Comparison of ENCODE assay signal across 8 cellular contexts in genomic region chr6:36886948-36887347, GRCh38. TPM values are rescaled to one million over a fixed set of nuclear protein-coding genes. Genes with fewer than 3 reads are reported as not detected.
DNase-seq lines count a peak whose midpoint lies in the region; ATAC-seq and TF ChIP-seq lines count a peak whose summit lies in the region.

No MANE protein-coding gene starts in this region.

- H3K36me3 ChIP-seq in DOHH2 (ENCODE audit: control insufficient read depth, low read length) (peaks cover 3% of the 10 kb centered on the region; the same call in 1 of the 2 replicates), OCI-LY3 (replicated peaks; ENCODE audit: low read depth, low read length) (peaks cover under 1% of the 10 kb centered on the region), endodermal cell (ENCODE audit: control insufficient read depth, insufficient read depth, low read length) (no peaks in the 10 kb centered on the region)

- H3K79me2 ChIP-seq in DOHH2 (ENCODE audit: control insufficient read depth, low read length) (peaks cover 49% of the 10 kb centered on the region), OCI-LY3 (ENCODE audit: low read length) (peaks cover 19% of the 10 kb centered on the region)

- H3K4me2 ChIP-seq in DOHH2 (ENCODE audit: low read length) (peak overlapping the region; percentile 83), OCI-LY3 (ENCODE audit: low read length) (peak overlapping the region; percentile 84)

- H3K9me2 ChIP-seq in DOHH2 (replicated peaks; ENCODE audit: control insufficient read depth, low read length): no peaks in the 10 kb centered on the region

- WGBS in endodermal cell (ENCODE audit: insufficient coverage in 1 of 2, insufficient read length in 1 of 2), 2 experiments: 90 to 91% methylated on average over 3 to 8 of the region's 9 CpGs

- TF ChIP-seq CTCF in DOHH2 (IDR thresholded peaks at IDR 0.05; ENCODE audit: low read depth, low read length, poor library complexity, severe bottlenecking) (no peak), OCI-LY3 (IDR thresholded peaks at IDR 0.05; ENCODE audit: low read depth, low read length) (no peak), endodermal cell (conservative IDR thresholded peaks at IDR 0.05) (no peak), progenitor cell of endocrine pancreas (IDR thresholded peaks at IDR 0.05; ENCODE audit: unreplicated experiment) (no peak)

- H3K4me3 ChIP-seq in DOHH2 (ENCODE audit: low read length) (peak overlapping the region; percentile 84), OCI-LY3 (ENCODE audit: low read length) (peak overlapping the region; percentile 88), endodermal cell (ENCODE audit: low read length) (peak overlapping the region; percentile 96)

- H3K4me1 Mint-ChIP-seq in endodermal cell (peaks cover 9% of the 10 kb centered on the region), progenitor cell of endocrine pancreas (ENCODE audit: low read depth) (peaks cover 12% of the 10 kb centered on the region)

- H3K27ac ChIP-seq in DOHH2 (ENCODE audit: low read depth, low read length): no peak overlapping the region
- no peak overlapping the region for H3K27ac ChIP-seq in OCI-LY3 (ENCODE audit: low read length)
- H3K27ac ChIP-seq in endodermal cell (ENCODE audit: low read depth, low read length): no peak overlapping the region

- H4K20me1 ChIP-seq in DOHH2 (ENCODE audit: control insufficient read depth, insufficient read depth, low read depth, low read length) (no peaks in the 10 kb centered on the region), OCI-LY3 (ENCODE audit: insufficient read depth, low read length) (no peaks in the 10 kb centered on the region)

- H3K27ac Mint-ChIP-seq in endodermal cell (no peak overlapping the region), progenitor cell of endocrine pancreas (no peak overlapping the region)

- no peaks in the 10 kb centered on the region for H3F3A ChIP-seq in DOHH2 (ENCODE audit: control insufficient read depth, insufficient read depth)

- peak overlapping the region; percentile 77 for H3K4me3 Mint-ChIP-seq in endodermal cell
- peak overlapping the region; percentile 90 for H3K4me3 Mint-ChIP-seq in progenitor cell of endocrine pancreas (ENCODE audit: low read depth)

- H3K9me3 Mint-ChIP-seq in endodermal cell (no peaks in the 10 kb centered on the region), progenitor cell of endocrine pancreas (ENCODE audit: low read depth) (no peaks in the 10 kb centered on the region)

- H2AFZ ChIP-seq in OCI-LY3 (ENCODE audit: low read depth, low read length): no peak overlapping the region

- 0 out of 2 replicates have a peak overlapping the region, but pooled peaks have one; percentile 75 for H3K9ac ChIP-seq in OCI-LY3 (ENCODE audit: low read length)
- H3K9ac ChIP-seq in endodermal cell (ENCODE audit: extremely low read depth, low read length, poor library complexity, severe bottlenecking): no peak overlapping the region

- H3K27me3 ChIP-seq in DOHH2 (ENCODE audit: control insufficient read depth, low read length) (no peaks in the 10 kb centered on the region), OCI-LY3 (ENCODE audit: low read depth, low read length) (no peaks in the 10 kb centered on the region), endodermal cell (ENCODE audit: control insufficient read depth, insufficient read depth, low read length, poor library complexity, severe bottlenecking) (no peaks in the 10 kb centered on the region)

- DNase-seq in endodermal cell (no peak), progenitor cell of endocrine pancreas (ENCODE audit: low spot score, unreplicated experiment) (no peak), germinal center (ENCODE audit: low spot score) (no peak), AML-193 (lab: John Stamatoyannopoulos, UW) (no peak)

- no peaks in the 10 kb centered on the region for H3K9me3 ChIP-seq in DOHH2 (ENCODE audit: control insufficient read depth, insufficient read depth, low read length)
- no peaks in the 10 kb centered on the region for H3K9me3 ChIP-seq in OCI-LY3 (ENCODE audit: insufficient read depth, low read length)
- no peaks in the 10 kb centered on the region for H3K9me3 ChIP-seq in endodermal cell (ENCODE audit: control insufficient read depth, low read length)

- H3K4me1 ChIP-seq in DOHH2 (ENCODE audit: control insufficient read depth, low read length): peaks cover 20% of the 10 kb centered on the region
- peaks cover 16% of the 10 kb centered on the region for H3K4me1 ChIP-seq in OCI-LY3 (ENCODE audit: low read length)
- H3K4me1 ChIP-seq in endodermal cell (ENCODE audit: control insufficient read depth, insufficient read depth, low read length): no peaks in the 10 kb centered on the region

- ATAC-seq in HG03159 (IDR thresholded peaks at IDR 0.05; ENCODE audit: unreplicated experiment) (no peak), GM18867 (IDR thresholded peaks at IDR 0.05; ENCODE audit: unreplicated experiment) (no peak)

- H3K27me3 Mint-ChIP-seq in endodermal cell (ENCODE audit: insufficient read depth): peaks cover 3% of the 10 kb centered on the region
- no peaks in the 10 kb centered on the region for H3K27me3 Mint-ChIP-seq in progenitor cell of endocrine pancreas

- no peaks in the 10 kb centered on the region for H3K36me3 Mint-ChIP-seq in endodermal cell (ENCODE audit: low read depth)
- no peaks in the 10 kb centered on the region for H3K36me3 Mint-ChIP-seq in progenitor cell of endocrine pancreas (ENCODE audit: insufficient read depth)

RNA-seq across cellular contexts. Expression of gene C6orf89, which starts 1.2 kb away (rescaled TPM):
- total RNA-seq in endodermal cell: 10 to 100 TPM; 13.9 to 16.8 TPM
- polyA plus RNA-seq in endodermal cell (2013, experiment 1 of 2): 22.7 TPM
- polyA plus RNA-seq in endodermal cell (2013, experiment 2 of 2): 19.5 TPM
- 29.9 and 31.7 TPM in 2 replicates for total RNA-seq in progenitor cell of endocrine pancreas

RNA-seq across cellular contexts. Expression of gene PPIL1, which starts 12.3 kb away (rescaled TPM):
- total RNA-seq in endodermal cell: 10 to 100 TPM; 36.7 to 53.3 TPM
- polyA plus RNA-seq in endodermal cell (2013, experiment 1 of 2): 68.5 TPM
- 66.8 TPM for polyA plus RNA-seq in endodermal cell (2013, experiment 2 of 2)
- total RNA-seq in progenitor cell of endocrine pancreas: 53.1 and 53.2 TPM in 2 replicates

RNA-seq across cellular contexts. Expression of gene CPNE5, which starts 47.7 kb away (rescaled TPM):
- total RNA-seq in endodermal cell: under 1 TPM; 0.26 to 0.42 TPM
- 1.4 TPM for polyA plus RNA-seq in endodermal cell (2013, experiment 1 of 2)
- 1.6 TPM for polyA plus RNA-seq in endodermal cell (2013, experiment 2 of 2)
- total RNA-seq in progenitor cell of endocrine pancreas: 0.16 and 0.24 TPM in 2 replicates
